ENCODE assay signal across 8 cellular contexts in genomic region chr1:6554031-6554906, GRCh38. TPM values are rescaled to one million over a fixed set of nuclear protein-coding genes. Genes with fewer than 3 reads are reported as not detected.
DNase-seq lines count a peak whose midpoint lies in the region; ATAC-seq and TF ChIP-seq lines count a peak whose summit lies in the region.

Gene NOL9, minus strand, starts transcription at chr1:6554513. Its CDS starts 11 bp downstream, at chr1:6554502.

- peaks cover 9 to 12% of the 10 kb centered on the region in 2 experiments for H3K4me1 Mint-ChIP-seq in H9

- H4K91ac ChIP-seq in H9 (ENCODE audit: insufficient read length, low read depth, low read length) = no peak within 1 kb of the TSS

- H3K18ac ChIP-seq in H9 (ENCODE audit: insufficient read length, low read depth, low read length) = no peak within 1 kb of the TSS

- H2BK120ac ChIP-seq in H9 (ENCODE audit: low read depth, low read length, poor library complexity, severe bottlenecking) = no peak within 1 kb of the TSS

- H3K4ac ChIP-seq in H9 (ENCODE audit: low read depth, low read length) = no peak within 1 kb of the TSS

- H3K4me2 ChIP-seq in H9 (ENCODE audit: insufficient read depth, insufficient read length, low read length) = peak within 1 kb of the TSS; percentile 91

- H4K8ac ChIP-seq in H9 (replicated peaks; ENCODE audit: insufficient read length, low read depth, low read length) = no peak within 1 kb of the TSS

- H3K14ac ChIP-seq in H9 (ENCODE audit: insufficient read depth, low read length) = peak within 1 kb of the TSS; percentile 84

- WGBS in H9 (ENCODE audit: extremely low coverage, insufficient read length, low lambda C conversion rate) = no CpG with 5 or more reads among the region's 87 CpGs

- DNase-seq in GDM1 (lab: John Stamatoyannopoulos, UW) (peak; percentile 88), H9 (peak; percentile 96), M059J (ENCODE audit: low read depth) (peak; percentile 90), SIG-M5 (lab: John Stamatoyannopoulos, UW) (peak; percentile 23), activated gamma-delta T cell treated with Interleukin-2 at 50 U/mL for 16 hours (peak; percentile 95), foreskin keratinocyte (peak; percentile 50 to 75)

- peaks cover 6% of the 10 kb centered on the region for H3K79me1 ChIP-seq in H9 (ENCODE audit: insufficient read depth, low read depth, low read length, poor library complexity, severe bottlenecking)

- H3K27ac ChIP-seq in H9 (ENCODE audit: insufficient read length, low read depth, low read length) (no peak within 1 kb of the TSS), foreskin keratinocyte (peak within 1 kb of the TSS; percentile 78), subcutaneous abdominal adipose tissue (ENCODE audit: low read depth, low read length) (peak within 1 kb of the TSS; percentile 62)

- no peaks in the 10 kb centered on the region for H4K20me1 ChIP-seq in H9 (ENCODE audit: control insufficient read depth, insufficient read depth, insufficient read length)

- peaks cover 6% of the 10 kb centered on the region for H3K23me2 ChIP-seq in H9 (ENCODE audit: insufficient read length, low read depth, low read length, poor library complexity, severe bottlenecking)

- H3K27me3 ChIP-seq in H9 (ENCODE audit: insufficient read depth, low read length) (no peaks in the 10 kb centered on the region), foreskin keratinocyte (no peaks in the 10 kb centered on the region), neuron (ENCODE audit: insufficient read depth, low read length) (no peaks in the 10 kb centered on the region), subcutaneous abdominal adipose tissue (ENCODE audit: control insufficient read depth in 5 of 5, insufficient read depth in 4 of 5, low read length in 5 of 5) (no peaks in the 10 kb centered on the region)

- peak within 1 kb of the TSS; percentile 88 for H3K4me3 ChIP-seq in neuron (ENCODE audit: low read length)
- H3K4me3 ChIP-seq in subcutaneous abdominal adipose tissue (ENCODE audit: low read depth in 1 of 5, low read length in 5 of 5) = peak within 1 kb of the TSS; percentile 77 to 97 (median 87)

- no peak within 1 kb of the TSS for H2AK5ac ChIP-seq in H9 (ENCODE audit: insufficient read length, low read length)

- no peak within 1 kb of the TSS for H4K5ac ChIP-seq in H9 (ENCODE audit: insufficient read length, low read depth, low read length)

- peak; percentile 97 for TF ChIP-seq CTCF in H9 (conservative IDR thresholded peaks at IDR 0.05)
- peak; percentile 98 for TF ChIP-seq CTCF in foreskin keratinocyte (conservative IDR thresholded peaks at IDR 0.05)

- 0 out of 7 replicates have a peak within 1 kb of the TSS, but pooled peaks of 1 of the 3 experiments have one; percentile 64 for H3K27ac Mint-ChIP-seq in H9

- no peak within 1 kb of the TSS for H2BK12ac ChIP-seq in H9 (ENCODE audit: insufficient read length, low read depth, low read length)

- no peaks in the 10 kb centered on the region for H3K9me3 Mint-ChIP-seq in H9

- H3K4me1 ChIP-seq in H9 (ENCODE audit: insufficient read depth, low read length) (0 out of 2 replicates have a peak, but pooled peaks cover 2% of the 10 kb centered on the region), foreskin keratinocyte (no peaks in the 10 kb centered on the region), neuron (ENCODE audit: insufficient read depth, low read length) (peaks cover 14% of the 10 kb centered on the region), subcutaneous abdominal adipose tissue (ENCODE audit: control insufficient read depth in 5 of 5, insufficient read depth in 5 of 5, low read length in 5 of 5) (peaks cover 9 to 25% (median 24%) of the 10 kb centered on the region in 5 donors)

- H3K9me3 ChIP-seq in H9 (ENCODE audit: control insufficient read depth, low read depth, low read length) = no peaks in the 10 kb centered on the region
- no peaks in the 10 kb centered on the region for H3K9me3 ChIP-seq in neuron (ENCODE audit: low read length)
- H3K9me3 ChIP-seq in subcutaneous abdominal adipose tissue (ENCODE audit: control insufficient read depth in 5 of 5, low read length in 5 of 5) = no peaks in the 10 kb centered on the region

- H2AFZ ChIP-seq in H9 (ENCODE audit: low read length) (peak within 1 kb of the TSS; percentile 78), neuron (ENCODE audit: low read depth, low read length) (peak within 1 kb of the TSS; percentile 90)

- peak within 1 kb of the TSS; percentile 80 to 90 for H3K4me3 Mint-ChIP-seq in H9

- peaks cover 9 to 19% (median 16%) of the 10 kb centered on the region in 3 experiments; a peak in 6 of 7 replicates for H3K36me3 Mint-ChIP-seq in H9 (ENCODE audit: insufficient read depth in 1 of 3, low read depth in 3 of 3)

- no peak within 1 kb of the TSS for H2BK20ac ChIP-seq in H9 (ENCODE audit: low read depth, low read length, poor library complexity, severe bottlenecking)

- no peak within 1 kb of the TSS for H2BK15ac ChIP-seq in H9 (ENCODE audit: low read depth, low read length)

- no peak within 1 kb of the TSS for H3K56ac ChIP-seq in H9 (ENCODE audit: insufficient read length, low read depth, low read length)

- H2BK5ac ChIP-seq in H9 (ENCODE audit: insufficient read length, low read length) = no peak within 1 kb of the TSS

- H3K23ac ChIP-seq in H9 (ENCODE audit: insufficient read length, low read depth, low read length) = no peak within 1 kb of the TSS

- H3K9ac ChIP-seq in H9 (ENCODE audit: extremely low read depth, insufficient read length, low read length) (peak within 1 kb of the TSS; percentile 81), subcutaneous abdominal adipose tissue (ENCODE audit: low read length in 5 of 5) (peak within 1 kb of the TSS; percentile 68 to 99 (median 98))

- peak; percentile 90 for ATAC-seq in foreskin keratinocyte

- H3K36me3 ChIP-seq in neuron (ENCODE audit: insufficient read depth, low read length) (peaks cover 16% of the 10 kb centered on the region), subcutaneous abdominal adipose tissue (ENCODE audit: control insufficient read depth in 5 of 5, insufficient read depth in 5 of 5, low read length in 5 of 5) (peaks cover 5 to 13% (median 6%) of the 10 kb centered on the region in 5 donors)

- H3K79me2 ChIP-seq in H9 (ENCODE audit: insufficient read depth, low read length) = peaks cover 7% of the 10 kb centered on the region; the same call in 1 of the 2 replicates

- no peaks in the 10 kb centered on the region for H3K27me3 Mint-ChIP-seq in H9 (ENCODE audit: low read depth)

- H3T11ph ChIP-seq in H9 (ENCODE audit: low read length) = no peak within 1 kb of the TSS

RNA-seq across cellular contexts. Expression of gene NOL9, which starts in this region (rescaled TPM):
- total RNA-seq in H9 (2021) (49.4 and 50.4 TPM in 2 replicates), foreskin keratinocyte (22.8 and 24.5 TPM in 2 replicates)
- 13.2 and 25.5 TPM in 2 replicates for total RNA-seq in M059J (2014; rRNA removed; shearing (Covaris generic))
- 4.6 and 5.3 TPM in 2 replicates for polyA plus RNA-seq in foreskin keratinocyte

Comparison
In these comparisons a context has a peak if more than half of its experiments do, and no peak if none do; other contexts are left out.
1. DNase-seq: peak in every context shown above with its lines; median percentile 96 in H9; 95 in activated gamma-delta T cell treated with Interleukin-2 at 50 U/mL for 16 hours; 90 in M059J; 88 in GDM1; 62 in foreskin keratinocyte; 23 in SIG-M5.